In the genomic region with DNA sequence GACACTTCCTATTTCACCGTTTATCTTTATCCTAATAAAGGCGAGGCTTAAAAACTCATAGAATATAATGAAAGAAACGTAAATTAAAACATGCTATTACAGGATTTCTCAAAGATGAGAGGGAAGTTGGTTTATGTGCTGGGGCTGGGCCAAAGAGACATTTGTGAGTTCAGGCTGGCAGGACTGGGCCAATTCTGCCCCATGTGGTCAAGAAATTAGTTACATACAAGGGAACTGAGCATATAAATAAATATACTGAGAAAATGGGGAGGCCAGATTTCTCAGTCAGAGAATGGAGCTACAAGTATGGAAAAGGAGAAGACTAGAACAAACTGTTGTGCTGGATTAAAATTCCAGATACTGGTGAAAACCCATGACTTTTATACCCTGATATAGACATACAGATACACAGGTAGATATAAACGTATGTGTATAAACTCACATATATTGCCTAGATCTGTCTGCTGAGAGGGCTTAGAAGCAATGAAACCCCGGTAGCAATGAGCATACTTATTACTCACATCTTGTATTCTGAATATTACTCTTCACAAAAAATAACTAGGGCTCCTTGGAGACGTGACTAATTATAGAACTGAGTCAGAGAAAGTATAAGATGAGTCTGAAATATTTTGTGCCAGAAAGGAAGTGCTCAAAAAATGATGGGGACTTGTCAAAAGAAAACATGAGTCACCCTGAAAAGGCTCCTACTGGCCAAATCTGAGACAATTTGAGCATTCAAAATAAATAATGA, we compare ENCODE assay signal across 8 cellular contexts.
DNase-seq lines count a peak whose midpoint lies in the region; TF ChIP-seq lines count a peak whose summit lies in the region.

No MANE protein-coding gene starts in this region.

- H4K20me1 ChIP-seq in Karpas-422 (ENCODE audit: insufficient read depth, low read depth, low read length), result no peaks in the 10 kb centered on the region

- peak overlapping the region; percentile 85 for H3K27ac Mint-ChIP-seq in activated T-cell treated with anti-CD3 and anti-CD28 coated beads, Interleukin-2, amount 50 U/mL, for 24 hours

- H3K4me3 ChIP-seq in Karpas-422 (ENCODE audit: low read length) (no peak overlapping the region), brain microvascular endothelial cell (ENCODE audit: low read depth, low read length) (no peak overlapping the region), mesendoderm (ENCODE audit: low read length) (no peak overlapping the region)

- in situ Hi-C loops in brain microvascular endothelial cell (cut with HindIII; ENCODE audit: low pct_ligation_motif_present, low sequenced_read_pairs), result no loop called here

- no peak overlapping the region for H2AFZ ChIP-seq in Karpas-422 (ENCODE audit: low read length)

- H3K27me3 ChIP-seq in Karpas-422 (ENCODE audit: low read length) (no peaks in the 10 kb centered on the region), brain microvascular endothelial cell (replicated peaks) (no peaks in the 10 kb centered on the region), mesendoderm (ENCODE audit: insufficient read depth, low read length, poor library complexity) (no peaks in the 10 kb centered on the region)

- no peak for DNase-seq in activated T-cell treated with anti-CD3 and anti-CD28 coated beads, Interleukin-2, amount 50 U/mL, for 24 hours
- no peak for DNase-seq in activated T-cell treated with anti-CD3 and anti-CD28 coated beads, Interleukin-2, amount 50 U/mL, for 1 hour
- DNase-seq in H4 (ENCODE audit: low spot score), result peak; percentile 41
- peak; percentile 72 for DNase-seq in Karpas-422
- peak; percentile 66 for DNase-seq in brain microvascular endothelial cell
- DNase-seq in putamen (ENCODE audit: low spot score), result peak; percentile 58
- DNase-seq in mesendoderm, result no peak
- no peak for DNase-seq in NCI-H2029 treated with DMSO at 0.1 percent for 48 hours (lab: John Stamatoyannopoulos, UW)

- H3K79me2 ChIP-seq in Karpas-422 (ENCODE audit: low read length), result peaks cover 5% of the 10 kb centered on the region; the same call in 1 of the 2 replicates
- no peaks in the 10 kb centered on the region for H3K79me2 ChIP-seq in mesendoderm (ENCODE audit: control insufficient read depth, insufficient read depth, low read length)

- H3K9me3 ChIP-seq in Karpas-422 (ENCODE audit: low read length), result peaks cover 3% of the 10 kb centered on the region

- no peak overlapping the region for H3K56ac ChIP-seq in mesendoderm (ENCODE audit: low read length)

- peaks cover 22% of the 10 kb centered on the region for H3K4me1 Mint-ChIP-seq in activated T-cell treated with anti-CD3 and anti-CD28 coated beads, Interleukin-2, amount 50 U/mL, for 24 hours (ENCODE audit: low read depth)

- H3K27me3 Mint-ChIP-seq in activated T-cell treated with anti-CD3 and anti-CD28 coated beads, Interleukin-2, amount 50 U/mL, for 24 hours, result no peaks in the 10 kb centered on the region

- H4K8ac ChIP-seq in mesendoderm (ENCODE audit: low read depth, low read length), result no peak overlapping the region

- H3K4me1 ChIP-seq in Karpas-422 (ENCODE audit: low read length), result peaks cover 12% of the 10 kb centered on the region
- no peaks in the 10 kb centered on the region for H3K4me1 ChIP-seq in mesendoderm (ENCODE audit: control insufficient read depth, low read depth, low read length)

- no peak overlapping the region for H4K5ac ChIP-seq in mesendoderm (ENCODE audit: low read length)

- H3K4me3 Mint-ChIP-seq in activated T-cell treated with anti-CD3 and anti-CD28 coated beads, Interleukin-2, amount 50 U/mL, for 24 hours, result peak overlapping the region; percentile 43

- H3K36me3 Mint-ChIP-seq in activated T-cell treated with anti-CD3 and anti-CD28 coated beads, Interleukin-2, amount 50 U/mL, for 24 hours (ENCODE audit: low read depth), result peaks cover 62% of the 10 kb centered on the region

- no peak overlapping the region for H3K9ac ChIP-seq in Karpas-422 (ENCODE audit: low read length)
- no peak overlapping the region for H3K9ac ChIP-seq in mesendoderm (ENCODE audit: low read length)

- no peak overlapping the region for H2BK15ac ChIP-seq in mesendoderm (replicated peaks; ENCODE audit: low read depth)

- H3K4me2 ChIP-seq in Karpas-422 (ENCODE audit: low read depth, low read length, poor library complexity, severe bottlenecking), result no peak overlapping the region
- H3K4me2 ChIP-seq in mesendoderm (ENCODE audit: low read length), result no peak overlapping the region

- no peak overlapping the region for H2AK5ac ChIP-seq in mesendoderm (ENCODE audit: low read length)

- no peak overlapping the region for H2BK5ac ChIP-seq in mesendoderm (ENCODE audit: low read length)

- H3K27ac ChIP-seq in Karpas-422 (ENCODE audit: low read length), result peak overlapping the region; percentile 16; the same call in 1 of the 2 replicates
- H3K27ac ChIP-seq in brain microvascular endothelial cell, result peak overlapping the region; percentile 89
- H3K27ac ChIP-seq in mesendoderm (ENCODE audit: low read depth, low read length), result no peak overlapping the region

- no peaks in the 10 kb centered on the region for H3K79me1 ChIP-seq in mesendoderm (ENCODE audit: low read length)

- H3K23ac ChIP-seq in mesendoderm (ENCODE audit: low read length), result no peak overlapping the region

- H3K4ac ChIP-seq in mesendoderm (ENCODE audit: low read depth, low read length), result no peak overlapping the region

- 100% methylated on average over 1 of the region's 6 CpGs for WGBS in mesendoderm (ENCODE audit: extremely low coverage, insufficient coverage, low lambda C conversion rate)

- H3K36me3 ChIP-seq in Karpas-422 (ENCODE audit: insufficient read depth, low read length), result peaks cover 10% of the 10 kb centered on the region
- H3K36me3 ChIP-seq in brain microvascular endothelial cell (replicated peaks), result no peaks in the 10 kb centered on the region
- no peaks in the 10 kb centered on the region for H3K36me3 ChIP-seq in mesendoderm (ENCODE audit: control insufficient read depth, insufficient read depth, low read length)

- H2BK120ac ChIP-seq in mesendoderm (ENCODE audit: low read depth, low read length), result no peak overlapping the region

- H3K9me3 Mint-ChIP-seq in activated T-cell treated with anti-CD3 and anti-CD28 coated beads, Interleukin-2, amount 50 U/mL, for 24 hours, result peaks cover 38% of the 10 kb centered on the region

- no peak overlapping the region for H3K18ac ChIP-seq in mesendoderm (ENCODE audit: low read length)

- TF ChIP-seq CTCF in brain microvascular endothelial cell (IDR thresholded peaks at IDR 0.05; ENCODE audit: low read depth, low read length, missing control alignments), result peak; percentile 57

- no peaks in the 10 kb centered on the region for H3K9me2 ChIP-seq in Karpas-422 (replicated peaks; ENCODE audit: insufficient read depth, low read length)

Comparison
In these comparisons a context has a peak if more than half of its experiments do, and no peak if none do; other contexts are left out.
1. DNase-seq: peak in H4 (single experiment), Karpas-422 (single experiment), brain microvascular endothelial cell (single experiment) and putamen (single experiment); none in activated T-cell treated with anti-CD3 and anti-CD28 coated beads, Interleukin-2, amount 50 U/mL, for 24 hours (single experiment), activated T-cell treated with anti-CD3 and anti-CD28 coated beads, Interleukin-2, amount 50 U/mL, for 1 hour (single experiment), mesendoderm (single experiment) and NCI-H2029 treated with DMSO at 0.1 percent for 48 hours (single experiment).